In the genomic region with DNA sequence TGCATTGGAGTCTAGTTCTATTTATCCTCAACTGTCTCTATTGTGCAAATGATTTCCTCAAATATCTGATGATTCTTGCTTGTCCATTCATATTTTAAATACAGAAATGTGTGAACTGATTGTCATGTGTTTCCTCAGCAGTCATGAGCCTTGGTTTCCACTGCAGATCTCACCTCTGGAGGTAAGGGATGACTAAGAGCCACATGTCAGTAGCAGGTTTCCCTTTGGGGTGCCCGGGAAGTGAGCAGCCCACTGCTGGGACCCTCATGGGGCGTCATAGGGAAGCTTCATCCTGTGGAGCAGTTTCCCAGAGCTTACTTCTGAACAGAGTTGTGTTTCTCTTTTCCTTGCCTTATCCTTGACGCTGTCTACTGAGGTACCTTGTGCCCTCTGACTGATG, we compare ENCODE assay signal across 28 cellular contexts.
"Had no signal": no experiment of that assay in that cellular context is flagged by ENCODE, and none has a peak within 500 bp of the region (broad histone marks: within the 10 kb centered on the region; RNA-seq: fewer than 3 reads in every experiment).

No MANE protein-coding gene starts in this region.

- ATAC-seq: stimulated activated memory B cell treated with anti-CD40 and anti-IgM and Interleukin-4, amounts not matched to agents 10 μg/mL and 1 μg/mL and 100 μg/mL, for 72 hours; stimulated activated naive B cell treated with anti-CD40 and anti-IgM and Interleukin-4, amounts not matched to agents 10 μg/mL and 1 μg/mL and 100 μg/mL, for 72 hours; stimulated activated naive CD8-positive, alpha-beta T cell treated with anti-CD3 and anti-CD28 coated beads, Interleukin-15, amount 100 ng/mL, for 72 hours; stimulated activated naive CD8-positive, alpha-beta T cell treated with anti-CD3 and anti-CD28 coated beads, Interleukin-15, Interleukin-2, amounts not matched to agents 100 U/mL and 50 U/mL, for 24 hours; upper lobe of right lung had no signal

- H3K4me3 ChIP-seq: stomach, suprapubic skin, testis, thoracic aorta, thyroid gland, tibial artery, transverse colon, upper lobe of left lung, upper lobe of right lung, uterus, vagina had no signal

- H3K27ac ChIP-seq: stomach, suprapubic skin, testis, thoracic aorta, thyroid gland, tibial artery, transverse colon, upper lobe of left lung, upper lobe of right lung, uterus, vagina had no signal

- H3K4me1 ChIP-seq: stomach, suprapubic skin, testis, tibial artery, transverse colon, upper lobe of left lung, upper lobe of right lung, uterus, vagina had no signal

- H3K4me3 Mint-ChIP-seq: stimulated activated memory B cell treated with anti-CD40 and anti-IgM and Interleukin-4, amounts not matched to agents 10 μg/mL and 1 μg/mL and 100 μg/mL, for 72 hours; stimulated activated naive B cell treated with anti-CD40 and anti-IgM and Interleukin-4, amounts not matched to agents 10 μg/mL and 1 μg/mL and 100 μg/mL, for 72 hours; stimulated activated naive CD8-positive, alpha-beta T cell treated with anti-CD3 and anti-CD28 coated beads, Interleukin-15, amount 100 ng/mL, for 72 hours; stimulated activated naive CD8-positive, alpha-beta T cell treated with anti-CD3 and anti-CD28 coated beads, Interleukin-15, Interleukin-2, amounts not matched to agents 100 ng/mL and 50 ng/mL, for 24 hours; type B pancreatic cell had no signal

- DNase-seq: stimulated activated CD4-positive, alpha-beta T cell treated with anti-CD3 and anti-CD28 coated beads, Interleukin-1b, Interleukin-23, amount 100 ng/mL, for 48 hours; stimulated activated CD4-positive, alpha-beta T cell treated with anti-CD3 and anti-CD28 coated beads, Interleukin-2, amount 100 ng/mL, for 24 hours; stimulated activated CD4-positive, alpha-beta T cell treated with anti-CD3 and anti-CD28 coated beads, Interleukin-2, amount 100 ng/mL, for 48 hours; stimulated activated CD4-positive, alpha-beta T cell treated with anti-CD3 and anti-CD28 coated beads, Interleukin-4, amount 100 ng/mL, for 1 hour; stimulated activated CD4-positive, alpha-beta T cell treated with anti-CD3 and anti-CD28 coated beads, Interleukin-4, amount 100 ng/mL, for 24 hours; stimulated activated CD4-positive, alpha-beta T cell treated with anti-CD3 and anti-CD28 coated beads, Interleukin-4, amount 100 ng/mL, for 4 hours; stimulated activated CD8-positive, alpha-beta memory T cell treated with anti-CD3 and anti-CD28 coated beads, Interleukin-4, amount 100 ng/mL, for 48 hours; stimulated activated naive B cell treated with anti-CD40 and anti-IgM and Interleukin-4, amounts not matched to agents 10 μg/mL and 1 μg/mL and 100 μg/mL, for 72 hours; stimulated activated naive CD4-positive, alpha-beta T cell; stimulated activated naive CD4-positive, alpha-beta T cell treated with Interleukin-2 at 50 U/mL for 16 hours; stimulated activated naive CD8-positive, alpha-beta T cell treated with anti-CD3 and anti-CD28 coated beads, Interleukin-15, amount 100 ng/mL, for 72 hours; stimulated activated naive CD8-positive, alpha-beta T cell treated with anti-CD3 and anti-CD28 coated beads, Interleukin-15, Interleukin-2, amounts not matched to agents 100 U/mL and 50 U/mL, for 24 hours; stomach; substantia nigra; testis; thyroid gland; tibial artery; transverse colon; trophoblast cell; upper lobe of left lung; upper lobe of right lung; uterus had no signal

- H3K36me3 Mint-ChIP-seq: stimulated activated memory B cell treated with anti-CD40 and anti-IgM and Interleukin-4, amounts not matched to agents 10 μg/mL and 1 μg/mL and 100 μg/mL, for 72 hours; stimulated activated naive B cell treated with anti-CD40 and anti-IgM and Interleukin-4, amounts not matched to agents 10 μg/mL and 1 μg/mL and 100 μg/mL, for 72 hours; type B pancreatic cell had no signal

- H3K9me3 ChIP-seq: stomach, suprapubic skin, testis, thoracic aorta, thyroid gland, tibial artery, transverse colon, upper lobe of left lung, upper lobe of right lung, uterus, vagina had no signal

- H3K27me3 ChIP-seq: stomach, testis, thyroid gland, upper lobe of left lung, upper lobe of right lung, uterus, vagina had no signal

- H3K27ac Mint-ChIP-seq: stimulated activated memory B cell treated with anti-CD40 and anti-IgM and Interleukin-4, amounts not matched to agents 10 μg/mL and 1 μg/mL and 100 μg/mL, for 72 hours; stimulated activated naive CD8-positive, alpha-beta T cell treated with anti-CD3 and anti-CD28 coated beads, Interleukin-15, amount 100 ng/mL, for 72 hours; stimulated activated naive CD8-positive, alpha-beta T cell treated with anti-CD3 and anti-CD28 coated beads, Interleukin-15, Interleukin-2, amounts not matched to agents 100 ng/mL and 50 ng/mL, for 24 hours; type B pancreatic cell had no signal

- H3K27me3 Mint-ChIP-seq: stimulated activated memory B cell treated with anti-CD40 and anti-IgM and Interleukin-4, amounts not matched to agents 10 μg/mL and 1 μg/mL and 100 μg/mL, for 72 hours had no signal

- H3K36me3 ChIP-seq: stomach, suprapubic skin, thoracic aorta, thyroid gland, tibial artery, transverse colon, upper lobe of left lung, upper lobe of right lung, uterus, vagina had no signal

- H3K4me1 Mint-ChIP-seq: stimulated activated memory B cell treated with anti-CD40 and anti-IgM and Interleukin-4, amounts not matched to agents 10 μg/mL and 1 μg/mL and 100 μg/mL, for 72 hours; stimulated activated naive B cell treated with anti-CD40 and anti-IgM and Interleukin-4, amounts not matched to agents 10 μg/mL and 1 μg/mL and 100 μg/mL, for 72 hours had no signal

- H3K9me3 Mint-ChIP-seq: stimulated activated memory B cell treated with anti-CD40 and anti-IgM and Interleukin-4, amounts not matched to agents 10 μg/mL and 1 μg/mL and 100 μg/mL, for 72 hours; stimulated activated naive CD8-positive, alpha-beta T cell treated with anti-CD3 and anti-CD28 coated beads, Interleukin-15, amount 100 ng/mL, for 72 hours; stimulated activated naive CD8-positive, alpha-beta T cell treated with anti-CD3 and anti-CD28 coated beads, Interleukin-15, Interleukin-2, amounts not matched to agents 100 ng/mL and 50 ng/mL, for 24 hours; type B pancreatic cell had no signal
